In the genomic region with DNA sequence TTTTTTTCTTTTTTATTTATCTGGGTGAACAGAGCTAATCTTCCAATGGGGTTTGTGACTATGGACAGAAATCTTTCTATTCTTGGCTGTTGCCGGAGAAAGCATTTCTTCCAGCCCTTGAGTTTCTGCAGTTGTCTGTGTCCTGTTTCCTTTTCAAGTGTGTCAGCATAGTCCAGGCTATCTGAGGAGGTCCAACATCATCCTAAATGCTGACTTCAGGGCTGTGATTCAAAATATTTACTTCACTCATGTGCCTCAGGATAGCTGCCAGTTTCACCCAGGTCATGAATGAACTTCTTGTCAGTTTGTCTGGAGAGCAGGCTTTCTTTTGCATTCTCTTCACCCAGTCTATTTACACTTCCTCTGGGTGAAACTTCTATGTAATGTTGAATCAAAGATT, we compare ENCODE assay signal across 1 cellular context.
TF ChIP-seq lines count a peak whose summit lies in the region.

No MANE protein-coding gene starts in this region.

TF ChIP-seq in HepG2, 621 proteins besides CTCF, POLR2A, EP300 and RAD21 (continued from another document):
- TF ChIP-seq, protein P1, sequence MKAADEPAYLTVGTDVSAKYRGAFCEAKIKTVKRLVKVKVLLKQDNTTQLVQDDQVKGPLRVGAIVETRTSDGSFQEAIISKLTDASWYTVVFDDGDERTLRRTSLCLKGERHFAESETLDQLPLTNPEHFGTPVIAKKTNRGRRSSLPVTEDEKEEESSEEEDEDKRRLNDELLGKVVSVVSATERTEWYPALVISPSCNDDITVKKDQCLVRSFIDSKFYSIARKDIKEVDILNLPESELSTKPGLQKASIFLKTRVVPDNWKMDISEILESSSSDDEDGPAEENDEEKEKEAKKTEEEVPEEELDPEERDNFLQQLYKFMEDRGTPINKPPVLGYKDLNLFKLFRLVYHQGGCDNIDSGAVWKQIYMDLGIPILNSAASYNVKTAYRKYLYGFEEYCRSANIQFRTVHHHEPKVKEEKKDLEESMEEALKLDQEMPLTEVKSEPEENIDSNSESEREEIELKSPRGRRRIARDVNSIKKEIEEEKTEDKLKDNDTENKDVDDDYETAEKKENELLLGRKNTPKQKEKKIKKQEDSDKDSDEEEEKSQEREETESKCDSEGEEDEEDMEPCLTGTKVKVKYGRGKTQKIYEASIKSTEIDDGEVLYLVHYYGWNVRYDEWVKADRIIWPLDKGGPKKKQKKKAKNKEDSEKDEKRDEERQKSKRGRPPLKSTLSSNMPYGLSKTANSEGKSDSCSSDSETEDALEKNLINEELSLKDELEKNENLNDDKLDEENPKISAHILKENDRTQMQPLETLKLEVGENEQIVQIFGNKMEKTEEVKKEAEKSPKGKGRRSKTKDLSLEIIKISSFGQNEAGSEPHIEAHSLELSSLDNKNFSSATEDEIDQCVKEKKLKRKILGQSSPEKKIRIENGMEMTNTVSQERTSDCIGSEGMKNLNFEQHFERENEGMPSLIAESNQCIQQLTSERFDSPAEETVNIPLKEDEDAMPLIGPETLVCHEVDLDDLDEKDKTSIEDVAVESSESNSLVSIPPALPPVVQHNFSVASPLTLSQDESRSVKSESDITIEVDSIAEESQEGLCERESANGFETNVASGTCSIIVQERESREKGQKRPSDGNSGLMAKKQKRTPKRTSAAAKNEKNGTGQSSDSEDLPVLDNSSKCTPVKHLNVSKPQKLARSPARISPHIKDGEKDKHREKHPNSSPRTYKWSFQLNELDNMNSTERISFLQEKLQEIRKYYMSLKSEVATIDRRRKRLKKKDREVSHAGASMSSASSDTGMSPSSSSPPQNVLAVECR (CRISPR knock-in tag; IDR thresholded peaks at IDR 0.05; ENCODE audit: borderline replicate concordance) = no peak
- TF ChIP-seq ZNF788 (CRISPR knock-in tag; IDR thresholded peaks at IDR 0.05; ENCODE audit: borderline replicate concordance) (no peak), TBL1XR1 (IDR thresholded peaks at IDR 0.05; ENCODE audit: borderline replicate concordance, low read length, partially characterized antibody) (no peak), ZNF543 (CRISPR knock-in tag; IDR thresholded peaks at IDR 0.05) (no peak), HCFC1 (IDR thresholded peaks at IDR 0.05; ENCODE audit: low read depth, low read length) (no peak), TCF12 (IDR thresholded peaks at IDR 0.05) (no peak), TCF12 (CRISPR knock-in tag; IDR thresholded peaks at IDR 0.05) (no peak), MTA3 (CRISPR knock-in tag; IDR thresholded peaks at IDR 0.05) (no peak)
